ENCODE assay signal across 1 cellular context in genomic region chr2:10331033-10331701, GRCh38.
TF ChIP-seq lines count a peak whose summit lies in the region.

No MANE protein-coding gene starts in this region.

TF ChIP-seq in K562, 482 proteins besides CTCF, POLR2A, EP300 and RAD21 (continued from another document):
- TF ChIP-seq, protein P1, sequence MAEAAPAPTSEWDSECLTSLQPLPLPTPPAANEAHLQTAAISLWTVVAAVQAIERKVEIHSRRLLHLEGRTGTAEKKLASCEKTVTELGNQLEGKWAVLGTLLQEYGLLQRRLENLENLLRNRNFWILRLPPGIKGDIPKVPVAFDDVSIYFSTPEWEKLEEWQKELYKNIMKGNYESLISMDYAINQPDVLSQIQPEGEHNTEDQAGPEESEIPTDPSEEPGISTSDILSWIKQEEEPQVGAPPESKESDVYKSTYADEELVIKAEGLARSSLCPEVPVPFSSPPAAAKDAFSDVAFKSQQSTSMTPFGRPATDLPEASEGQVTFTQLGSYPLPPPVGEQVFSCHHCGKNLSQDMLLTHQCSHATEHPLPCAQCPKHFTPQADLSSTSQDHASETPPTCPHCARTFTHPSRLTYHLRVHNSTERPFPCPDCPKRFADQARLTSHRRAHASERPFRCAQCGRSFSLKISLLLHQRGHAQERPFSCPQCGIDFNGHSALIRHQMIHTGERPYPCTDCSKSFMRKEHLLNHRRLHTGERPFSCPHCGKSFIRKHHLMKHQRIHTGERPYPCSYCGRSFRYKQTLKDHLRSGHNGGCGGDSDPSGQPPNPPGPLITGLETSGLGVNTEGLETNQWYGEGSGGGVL (CRISPR knock-in tag; IDR thresholded peaks at IDR 0.05) = no peak
- no peak for TF ChIP-seq ZNF263 (CRISPR knock-in tag; IDR thresholded peaks at IDR 0.05; ENCODE audit: borderline replicate concordance)
- TF ChIP-seq KLF1 (tag; IDR thresholded peaks at IDR 0.05) = no peak
- no peak for TF ChIP-seq LARP7 (IDR thresholded peaks at IDR 0.05)
- no peak for TF ChIP-seq FOXA1 (IDR thresholded peaks at IDR 0.05; ENCODE audit: borderline replicate concordance)
- no peak; the same call in 1 of the 2 replicates for TF ChIP-seq CBFB (CRISPR knock-in tag; IDR thresholded peaks at IDR 0.05)
- TF ChIP-seq TBL1XR1 (IDR thresholded peaks at IDR 0.05; ENCODE audit: low read length in 2 of 2) = no peak
- TF ChIP-seq NFIX (CRISPR knock-in tag; IDR thresholded peaks at IDR 0.05; ENCODE audit: low read depth) = no peak
- TF ChIP-seq EP400 (IDR thresholded peaks at IDR 0.05) = no peak
- TF ChIP-seq, protein P2, sequence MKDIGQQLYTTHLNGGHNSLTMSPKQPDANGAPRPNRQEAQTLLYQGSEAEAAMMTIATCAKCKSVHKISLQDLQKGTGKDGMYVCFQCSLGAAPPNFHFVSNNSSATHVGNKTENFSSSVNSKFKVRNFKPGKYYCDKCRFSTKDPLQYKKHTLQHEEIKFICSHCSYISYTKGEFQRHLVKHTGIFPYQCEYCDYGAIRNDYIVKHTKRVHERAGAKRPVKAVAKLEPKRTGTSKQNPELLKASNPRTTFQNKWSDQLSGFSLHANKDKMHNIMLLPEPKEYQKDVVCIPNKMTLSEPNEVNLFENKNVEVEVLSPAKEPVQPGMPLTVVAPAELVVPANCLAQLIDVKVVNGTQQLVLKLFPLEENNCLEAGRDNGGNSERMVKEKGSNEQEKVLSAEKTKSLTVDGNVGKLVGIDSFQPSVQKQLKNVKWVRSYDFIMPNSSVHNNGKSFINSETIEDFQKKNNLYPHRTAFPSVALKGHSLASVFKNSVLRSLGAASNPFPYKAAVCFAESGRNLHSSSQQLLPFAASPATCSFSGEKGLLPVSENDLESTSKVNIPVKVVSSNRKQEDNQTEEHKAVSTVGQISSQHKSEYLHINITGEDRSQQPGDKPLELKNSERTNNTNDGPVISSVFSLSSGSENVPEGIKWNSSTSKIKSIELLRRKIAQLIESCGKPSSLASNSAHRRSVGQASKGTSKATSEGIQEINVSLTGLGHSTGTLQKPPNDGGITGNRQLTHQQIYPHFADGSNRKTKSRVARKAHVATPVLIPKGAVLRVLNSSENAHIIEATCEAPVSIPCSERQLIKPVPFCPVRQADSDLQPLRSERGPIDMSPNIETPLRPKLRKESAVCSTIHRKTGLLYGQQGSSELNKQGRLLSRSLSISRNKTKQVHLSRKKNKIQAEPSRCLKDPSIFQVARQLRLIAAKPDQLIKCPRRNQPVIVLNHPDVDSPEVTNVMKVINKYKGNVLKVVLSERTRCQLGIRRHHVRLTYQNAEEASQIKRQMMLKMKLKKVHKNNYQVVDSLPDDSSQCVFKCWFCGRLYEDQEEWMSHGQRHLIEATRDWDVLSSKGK (CRISPR knock-in tag; IDR thresholded peaks at IDR 0.05) = no peak
- TF ChIP-seq TFAP4 (CRISPR knock-in tag; IDR thresholded peaks at IDR 0.05; ENCODE audit: borderline replicate concordance) = peak; percentile 49; the same call in 1 of the 2 replicates
- TF ChIP-seq NUFIP1 (IDR thresholded peaks at IDR 0.05; ENCODE audit: partially characterized antibody) = no peak
- TF ChIP-seq ZNF12 (CRISPR knock-in tag; IDR thresholded peaks at IDR 0.05) = no peak
- no peak for TF ChIP-seq BRD9 (IDR thresholded peaks at IDR 0.05; ENCODE audit: low read depth, partially characterized antibody)
- peak; percentile 33 for TF ChIP-seq HMGN3 (IDR thresholded peaks at IDR 0.05; ENCODE audit: borderline replicate concordance, extremely low read depth, insufficient read length, low read depth, low read length)
- TF ChIP-seq THRAP3 (IDR thresholded peaks at IDR 0.05; ENCODE audit: borderline replicate concordance) = no peak
- no peak for TF ChIP-seq FOXP4 (CRISPR knock-in tag; IDR thresholded peaks at IDR 0.05; ENCODE audit: borderline replicate concordance)
- TF ChIP-seq, protein P3, sequence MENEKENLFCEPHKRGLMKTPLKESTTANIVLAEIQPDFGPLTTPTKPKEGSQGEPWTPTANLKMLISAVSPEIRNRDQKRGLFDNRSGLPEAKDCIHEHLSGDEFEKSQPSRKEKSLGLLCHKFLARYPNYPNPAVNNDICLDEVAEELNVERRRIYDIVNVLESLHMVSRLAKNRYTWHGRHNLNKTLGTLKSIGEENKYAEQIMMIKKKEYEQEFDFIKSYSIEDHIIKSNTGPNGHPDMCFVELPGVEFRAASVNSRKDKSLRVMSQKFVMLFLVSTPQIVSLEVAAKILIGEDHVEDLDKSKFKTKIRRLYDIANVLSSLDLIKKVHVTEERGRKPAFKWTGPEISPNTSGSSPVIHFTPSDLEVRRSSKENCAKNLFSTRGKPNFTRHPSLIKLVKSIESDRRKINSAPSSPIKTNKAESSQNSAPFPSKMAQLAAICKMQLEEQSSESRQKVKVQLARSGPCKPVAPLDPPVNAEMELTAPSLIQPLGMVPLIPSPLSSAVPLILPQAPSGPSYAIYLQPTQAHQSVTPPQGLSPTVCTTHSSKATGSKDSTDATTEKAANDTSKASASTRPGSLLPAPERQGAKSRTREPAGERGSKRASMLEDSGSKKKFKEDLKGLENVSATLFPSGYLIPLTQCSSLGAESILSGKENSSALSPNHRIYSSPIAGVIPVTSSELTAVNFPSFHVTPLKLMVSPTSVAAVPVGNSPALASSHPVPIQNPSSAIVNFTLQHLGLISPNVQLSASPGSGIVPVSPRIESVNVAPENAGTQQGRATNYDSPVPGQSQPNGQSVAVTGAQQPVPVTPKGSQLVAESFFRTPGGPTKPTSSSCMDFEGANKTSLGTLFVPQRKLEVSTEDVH (IDR thresholded peaks at IDR 0.05; ENCODE audit: low read depth, partially characterized antibody) = no peak
- TF ChIP-seq ZFP30 (CRISPR knock-in tag; IDR thresholded peaks at IDR 0.05; ENCODE audit: borderline replicate concordance) = no peak
- TF ChIP-seq SMAD3 (CRISPR knock-in tag; conservative IDR thresholded peaks at IDR 0.05) = no peak
- no peak for TF ChIP-seq BRCA1 (IDR thresholded peaks at IDR 0.05)
- no peak for TF ChIP-seq BRCA1 (CRISPR knock-in tag; IDR thresholded peaks at IDR 0.05)
- no peak for TF ChIP-seq SIX5 (IDR thresholded peaks at IDR 0.05; ENCODE audit: borderline replicate concordance in 1 of 2, insufficient read depth in 1 of 2, low read depth in 1 of 2, low read length in 2 of 2)
- 0 out of 2 replicates have a peak, but pooled peaks have one; percentile 12 for TF ChIP-seq NFE2 (IDR thresholded peaks at IDR 0.05; ENCODE audit: low read depth)
- peak; percentile 78 for TF ChIP-seq ZBTB1 (CRISPR knock-in tag; IDR thresholded peaks at IDR 0.05; ENCODE audit: borderline replicate concordance, low read depth)
- no peak for TF ChIP-seq ZNF717 (CRISPR knock-in tag; IDR thresholded peaks at IDR 0.05)
- no peak for TF ChIP-seq SIRT6 (IDR thresholded peaks at IDR 0.05; ENCODE audit: low read depth, low read length)
- no peak for TF ChIP-seq DEAF1 (CRISPR knock-in tag; IDR thresholded peaks at IDR 0.05)
- TF ChIP-seq ADNP (tag; IDR thresholded peaks at IDR 0.05) = no peak
- TF ChIP-seq ILF3 (IDR thresholded peaks at IDR 0.05; ENCODE audit: borderline replicate concordance) = no peak
- TF ChIP-seq ZNF347 (CRISPR knock-in tag; IDR thresholded peaks at IDR 0.05; ENCODE audit: low read depth) = no peak
- TF ChIP-seq IFI16 (CRISPR knock-in tag; IDR thresholded peaks at IDR 0.05) = no peak
- no peak for TF ChIP-seq EHMT2 (IDR thresholded peaks at IDR 0.05)
- no peak for TF ChIP-seq TAF1 (IDR thresholded peaks at IDR 0.05; ENCODE audit: control insufficient read depth, extremely low read depth, insufficient read depth, low read length, severe bottlenecking)
- no peak for TF ChIP-seq TCF7L2 (IDR thresholded peaks at IDR 0.05; ENCODE audit: low read depth, low read length)
- TF ChIP-seq, protein P4, sequence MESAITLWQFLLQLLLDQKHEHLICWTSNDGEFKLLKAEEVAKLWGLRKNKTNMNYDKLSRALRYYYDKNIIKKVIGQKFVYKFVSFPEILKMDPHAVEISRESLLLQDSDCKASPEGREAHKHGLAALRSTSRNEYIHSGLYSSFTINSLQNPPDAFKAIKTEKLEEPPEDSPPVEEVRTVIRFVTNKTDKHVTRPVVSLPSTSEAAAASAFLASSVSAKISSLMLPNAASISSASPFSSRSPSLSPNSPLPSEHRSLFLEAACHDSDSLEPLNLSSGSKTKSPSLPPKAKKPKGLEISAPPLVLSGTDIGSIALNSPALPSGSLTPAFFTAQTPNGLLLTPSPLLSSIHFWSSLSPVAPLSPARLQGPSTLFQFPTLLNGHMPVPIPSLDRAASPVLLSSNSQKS (CRISPR knock-in tag; IDR thresholded peaks at IDR 0.05) = no peak
- no peak for TF ChIP-seq ZNF175 (CRISPR knock-in tag; IDR thresholded peaks at IDR 0.05; ENCODE audit: low read depth)
- no peak for TF ChIP-seq ZNF586 (CRISPR knock-in tag; conservative IDR thresholded peaks at IDR 0.05)
- TF ChIP-seq NFYB (IDR thresholded peaks at IDR 0.05; ENCODE audit: extremely low read depth, insufficient read length) = no peak
- no peak for TF ChIP-seq OTX1 (CRISPR knock-in tag; IDR thresholded peaks at IDR 0.05)
- peak; percentile 57; the same call in 1 of the 2 replicates for TF ChIP-seq ZNF740 (CRISPR knock-in tag; IDR thresholded peaks at IDR 0.05)
- no peak for TF ChIP-seq ZNF740 (tag; IDR thresholded peaks at IDR 0.05)
- TF ChIP-seq, protein P5, sequence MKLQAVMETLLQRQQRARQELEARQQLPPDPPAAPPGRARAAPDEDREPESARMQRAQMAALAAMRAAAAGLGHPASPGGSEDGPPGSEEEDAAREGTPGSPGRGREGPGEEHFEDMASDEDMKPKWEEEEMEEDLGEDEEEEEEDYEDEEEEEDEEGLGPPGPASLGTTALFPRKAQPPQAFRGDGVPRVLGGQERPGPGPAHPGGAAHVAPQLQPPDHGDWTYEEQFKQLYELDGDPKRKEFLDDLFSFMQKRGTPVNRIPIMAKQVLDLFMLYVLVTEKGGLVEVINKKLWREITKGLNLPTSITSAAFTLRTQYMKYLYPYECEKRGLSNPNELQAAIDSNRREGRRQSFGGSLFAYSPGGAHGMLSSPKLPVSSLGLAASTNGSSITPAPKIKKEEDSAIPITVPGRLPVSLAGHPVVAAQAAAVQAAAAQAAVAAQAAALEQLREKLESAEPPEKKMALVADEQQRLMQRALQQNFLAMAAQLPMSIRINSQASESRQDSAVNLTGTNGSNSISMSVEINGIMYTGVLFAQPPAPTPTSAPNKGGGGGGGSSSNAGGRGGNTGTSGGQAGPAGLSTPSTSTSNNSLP (IDR thresholded peaks at IDR 0.05; ENCODE audit: borderline replicate concordance, low read depth, low read length) = no peak
- TF ChIP-seq, protein P6, sequence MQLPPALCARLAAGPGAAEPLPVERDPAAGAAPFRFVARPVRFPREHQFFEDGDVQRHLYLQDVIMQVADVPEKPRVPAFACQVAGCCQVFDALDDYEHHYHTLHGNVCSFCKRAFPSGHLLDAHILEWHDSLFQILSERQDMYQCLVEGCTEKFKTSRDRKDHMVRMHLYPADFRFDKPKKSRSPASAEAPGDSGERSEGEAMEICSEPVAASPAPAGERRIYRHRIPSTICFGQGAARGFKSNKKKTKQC (CRISPR knock-in tag; IDR thresholded peaks at IDR 0.05) = 0 out of 2 replicates have a peak, but pooled peaks have one; percentile 25
TF ChIP-seq in K562: peak in this region for 31.
